ENCODE assay signal across 16 cellular contexts in the genomic region with DNA sequence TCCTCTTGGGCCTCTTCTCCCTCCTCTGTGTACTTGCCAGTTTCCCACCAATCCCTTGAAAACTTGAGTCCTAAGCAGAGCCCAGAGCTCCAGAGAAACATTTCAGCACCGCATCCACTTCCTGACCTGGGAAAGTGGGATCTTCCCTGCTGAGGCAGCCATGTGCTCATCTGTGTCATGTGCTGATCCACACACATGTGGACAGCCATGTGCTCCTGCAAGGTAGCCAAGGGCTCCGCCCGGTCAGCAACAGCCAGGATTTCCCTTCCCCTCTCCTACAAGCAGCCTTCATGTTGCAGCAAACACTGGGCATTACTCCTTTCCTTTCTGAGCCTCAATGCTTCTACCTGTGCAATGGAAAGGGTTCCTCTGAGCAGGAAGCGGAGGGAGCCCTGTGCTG. TPM values are rescaled to one million over a fixed set of nuclear protein-coding genes. Genes with fewer than 3 reads are reported as not detected.
A peak's percentile ranks its signal among the peaks of the same experiment; 100 is the strongest.
DNase-seq lines count a peak whose midpoint lies in the region; ATAC-seq and TF ChIP-seq lines count a peak whose summit lies in the region.
"Had no signal": no experiment of that assay in that cellular context is flagged by ENCODE, and none has a peak within 500 bp of the region (broad histone marks: within the 10 kb centered on the region; RNA-seq: fewer than 3 reads in every experiment).

No MANE protein-coding gene starts in this region.

- intact Hi-C loops in breast epithelium (cut with DNase I; ENCODE audit: low total_unique reads), result loop anchor here (10.0 kb wide), 1 partner anchor 50 kb away; no protein-coding TSS in a partner anchor
- intact Hi-C loops in lower lobe of right lung (cut with DNase I), result no loop called here
- intact Hi-C loops in prostate gland (cut with DNase I), result loop anchor here (5.0 kb wide), 1 partner anchor 188 kb away; no protein-coding TSS in a partner anchor

- WGBS in prostate gland, result 90% methylated on average over 4 of the region's 4 CpGs

- H3K27ac Mint-ChIP-seq in stimulated activated naive B cell treated with anti-CD40 and anti-IgM and Interleukin-4, amounts not matched to agents 10 μg/mL and 1 μg/mL and 100 μg/mL, for 72 hours, result peak overlapping the region; percentile 59
- H3K27ac Mint-ChIP-seq: activated CD4-positive, alpha-beta memory T cell treated with anti-CD3 and anti-CD28 coated beads, Interleukin-2, amount 10 ng/mL, durations not matched to agents 7 days and 5 days; GM23338; naive thymus-derived CD8-positive, alpha-beta T cell; T-helper 2 cell treated with Interferon-gamma antibody and Interleukin-4, amounts not matched to agents 5 μg/mL and 100 μg/mL, for 36 hours had no signal

- H3K36me3 Mint-ChIP-seq in stimulated activated naive B cell treated with anti-CD40 and anti-IgM and Interleukin-4, amounts not matched to agents 10 μg/mL and 1 μg/mL and 100 μg/mL, for 72 hours, result no peaks in the 10 kb centered on the region

- H3K36me3 ChIP-seq in HEK293 (ENCODE audit: control insufficient read depth in 2 of 2, insufficient read depth in 1 of 2, low read length in 2 of 2), result no peaks in the 10 kb centered on the region
- no peaks in the 10 kb centered on the region for H3K36me3 ChIP-seq in breast epithelium
- no peaks in the 10 kb centered on the region for H3K36me3 ChIP-seq in lower lobe of right lung
- H3K36me3 ChIP-seq in SJCRH30, result no peaks in the 10 kb centered on the region
- H3K36me3 ChIP-seq in prostate gland, result no peaks in the 10 kb centered on the region
- H3K36me3 ChIP-seq: BE2C had no signal

- peak in 1 of 2 donors; percentile 32 for DNase-seq in breast epithelium (ENCODE audit: low spot score in 2 of 2)
- DNase-seq in lower lobe of right lung, result no peak
- no peak for DNase-seq in stimulated activated naive B cell treated with anti-CD40 and anti-IgM and Interleukin-4, amounts not matched to agents 10 μg/mL and 1 μg/mL and 100 μg/mL, for 72 hours
- no peak for DNase-seq in SJCRH30
- DNase-seq in DMS153 treated with DMSO at 0.1 percent for 48 hours (lab: John Stamatoyannopoulos, UW; ENCODE audit: unreplicated experiment), result no peak
- DNase-seq in retina, result no peak
- DNase-seq in prostate gland (ENCODE audit: low spot score), result no peak
- DNase-seq: activated CD4-positive, alpha-beta memory T cell treated with anti-CD3 and anti-CD28 coated beads, Interleukin-2, amount 10 ng/mL, durations not matched to agents 7 days and 5 days; activated gamma-delta T cell; BE2C; EL; naive thymus-derived CD8-positive, alpha-beta T cell; stimulated activated CD4-positive, alpha-beta T cell treated with anti-CD3 and anti-CD28 coated beads, Interleukin-12 subunit alpha, Interleukin-12 subunit beta, amount 100 ng/mL, for 4 hours had no signal

- CTCF ChIA-PET in HEK293 (lab: Yijun Ruan, JAX), result interaction anchor here (0.7 to 1.6 kb wide), 3 partner anchors 54 to 138 kb away, joined by 3 to 10 read pairs (median 4); no protein-coding TSS in a partner anchor

- peaks cover 33 to 36% of the 10 kb centered on the region in 2 donors for H3K27me3 Mint-ChIP-seq in stimulated activated naive B cell treated with anti-CD40 and anti-IgM and Interleukin-4, amounts not matched to agents 10 μg/mL and 1 μg/mL and 100 μg/mL, for 72 hours

- TF ChIP-seq POLR2A in breast epithelium (IDR thresholded peaks at IDR 0.05) (no peak), prostate gland (IDR thresholded peaks at IDR 0.05) (no peak)

- no peak overlapping the region for H3K4me3 Mint-ChIP-seq in stimulated activated naive B cell treated with anti-CD40 and anti-IgM and Interleukin-4, amounts not matched to agents 10 μg/mL and 1 μg/mL and 100 μg/mL, for 72 hours
- H3K4me3 Mint-ChIP-seq: activated CD4-positive, alpha-beta memory T cell treated with anti-CD3 and anti-CD28 coated beads, Interleukin-2, amount 10 ng/mL, durations not matched to agents 7 days and 5 days; GM23338; naive thymus-derived CD8-positive, alpha-beta T cell; T-helper 2 cell treated with Interferon-gamma antibody and Interleukin-4, amounts not matched to agents 5 μg/mL and 100 μg/mL, for 36 hours had no signal

- no peaks in the 10 kb centered on the region for H3K4me1 ChIP-seq in HEK293 (ENCODE audit: control insufficient read depth, insufficient read depth, low read length)
- no peaks in the 10 kb centered on the region for H3K4me1 ChIP-seq in breast epithelium
- H3K4me1 ChIP-seq in lower lobe of right lung, result peaks cover 19% of the 10 kb centered on the region
- peaks cover 8% of the 10 kb centered on the region for H3K4me1 ChIP-seq in SJCRH30
- peaks cover 3% of the 10 kb centered on the region for H3K4me1 ChIP-seq in prostate gland (replicated peaks)

- POLR2A ChIA-PET in HEK293 (lab: Yijun Ruan, JAX), result no interaction called here

- ATAC-seq in lower lobe of right lung, result no peak
- ATAC-seq in stimulated activated naive B cell treated with anti-CD40 and anti-IgM and Interleukin-4, amounts not matched to agents 10 μg/mL and 1 μg/mL and 100 μg/mL, for 72 hours (replicated peaks), result no peak
- ATAC-seq: GM23338; naive thymus-derived CD8-positive, alpha-beta T cell had no signal

- no peaks in the 10 kb centered on the region for H3K9me3 ChIP-seq in HEK293 (ENCODE audit: control insufficient read depth, insufficient read depth, low read depth, low read length)
- H3K9me3 ChIP-seq in breast epithelium, result no peaks in the 10 kb centered on the region
- H3K9me3 ChIP-seq in lower lobe of right lung, result no peaks in the 10 kb centered on the region
- H3K9me3 ChIP-seq in SJCRH30 (replicated peaks), result no peaks in the 10 kb centered on the region
- H3K9me3 ChIP-seq in prostate gland, result no peaks in the 10 kb centered on the region
- H3K9me3 ChIP-seq: BE2C had no signal

- TF ChIP-seq CTCF in HEK293 (tag by site-specific recombination; IDR thresholded peaks at IDR 0.05) (no peak), breast epithelium (IDR thresholded peaks at IDR 0.05) (no peak), lower lobe of right lung (IDR thresholded peaks at IDR 0.05) (no peak), prostate gland (IDR thresholded peaks at IDR 0.05) (no peak)

- H3K27me3 ChIP-seq in breast epithelium (peaks cover 0 to 10% of the 10 kb centered on the region in 2 donors), lower lobe of right lung (ENCODE audit: low read depth) (peaks cover 23% of the 10 kb centered on the region), SJCRH30 (no peaks in the 10 kb centered on the region), prostate gland (replicated peaks; ENCODE audit: insufficient read depth) (peaks cover 8% of the 10 kb centered on the region)
- H3K27me3 ChIP-seq: BE2C had no signal

- no peaks in the 10 kb centered on the region for H3K9me3 Mint-ChIP-seq in stimulated activated naive B cell treated with anti-CD40 and anti-IgM and Interleukin-4, amounts not matched to agents 10 μg/mL and 1 μg/mL and 100 μg/mL, for 72 hours
- H3K9me3 Mint-ChIP-seq: activated CD4-positive, alpha-beta memory T cell treated with anti-CD3 and anti-CD28 coated beads, Interleukin-2, amount 10 ng/mL, durations not matched to agents 7 days and 5 days; GM23338; naive thymus-derived CD8-positive, alpha-beta T cell; T-helper 2 cell treated with Interferon-gamma antibody and Interleukin-4, amounts not matched to agents 5 μg/mL and 100 μg/mL, for 36 hours had no signal

- H3K4me1 Mint-ChIP-seq in stimulated activated naive B cell treated with anti-CD40 and anti-IgM and Interleukin-4, amounts not matched to agents 10 μg/mL and 1 μg/mL and 100 μg/mL, for 72 hours, result peaks cover 14 to 29% of the 10 kb centered on the region in 2 donors

- H3K27ac ChIP-seq in HEK293 (ENCODE audit: extremely low read depth, low read depth, low read length) (no peak overlapping the region), breast epithelium (peak overlapping the region; percentile 71 to 84), lower lobe of right lung (peak overlapping the region; percentile 36), SJCRH30 (no peak overlapping the region), prostate gland (no peak overlapping the region)

- H3K4me3 ChIP-seq in HEK293 (ENCODE audit: low read depth, low read length) (no peak overlapping the region), breast epithelium (no peak overlapping the region), lower lobe of right lung (no peak overlapping the region), SJCRH30 (no peak overlapping the region), prostate gland (no peak overlapping the region)
- H3K4me3 ChIP-seq: GM23338 had no signal

TF ChIP-seq in HEK293, 187 proteins besides CTCF, POLR2A, EP300 and RAD21:
- TF ChIP-seq ZNF843 (tag by site-specific recombination; IDR thresholded peaks at IDR 0.05), result no peak
- peak; percentile 40; the same call in 1 of the 2 replicates for TF ChIP-seq ZBTB17 (tag by site-specific recombination; IDR thresholded peaks at IDR 0.05)
- TF ChIP-seq ZNF426 (tag by site-specific recombination; IDR thresholded peaks at IDR 0.05), result no peak
- no peak for TF ChIP-seq ZNF394 (tag by site-specific recombination; IDR thresholded peaks at IDR 0.05; ENCODE audit: borderline replicate concordance)

RNA-seq across cellular contexts. Expression of gene CDX1, which starts 1.9 kb away (rescaled TPM):
- total RNA-seq in breast epithelium (1 to 10 TPM in 1 of 3 donors, not detected in 2; 1.3 TPM), lower lobe of right lung (not detected), prostate gland (1 to 10 TPM in 1 of 2 donors, not detected in 1; 3.2 TPM)
- total RNA-seq in SJCRH30 (2014; rRNA removed; shearing (Covaris generic)), result not detected in 2 replicates
- total RNA-seq: activated CD4-positive, alpha-beta memory T cell treated with anti-CD3 and anti-CD28 coated beads, Interleukin-2, amount 10 ng/mL, durations not matched to agents 7 days and 5 days; GM23338; naive thymus-derived CD8-positive, alpha-beta T cell had no signal

RNA-seq across cellular contexts. Expression of gene PDGFRB, which starts 9.0 kb away (rescaled TPM):
- total RNA-seq in breast epithelium (100 to 1,000 TPM in 2 of 3 donors, 10 to 100 TPM in 1; 53.7 to 243 (median 146) TPM), lower lobe of right lung (89.3 TPM), prostate gland (100 to 1,000 TPM in 1 of 2 donors, 10 to 100 TPM in 1; 14.5 to 161 TPM)
- total RNA-seq in SJCRH30 (2014; rRNA removed; shearing (Covaris generic)), result 4.7 and 7.2 TPM in 2 replicates

RNA-seq across cellular contexts. Expression of gene SLC6A7, which starts 25.2 kb away (rescaled TPM):
- under 1 TPM in 2 of 3 donors, not detected in 1; 0.15 to 0.16 TPM for total RNA-seq in breast epithelium
- not detected for total RNA-seq in lower lobe of right lung
- total RNA-seq in SJCRH30 (2014; rRNA removed; shearing (Covaris generic)), result not detected in 2 replicates
- total RNA-seq in prostate gland, result not detected
- total RNA-seq: activated CD4-positive, alpha-beta memory T cell treated with anti-CD3 and anti-CD28 coated beads, Interleukin-2, amount 10 ng/mL, durations not matched to agents 7 days and 5 days; GM23338; naive thymus-derived CD8-positive, alpha-beta T cell had no signal

Comparison
In these comparisons a context has a peak if more than half of its experiments do, and no peak if none do; other contexts are left out.
1. H3K27ac ChIP-seq: peak in breast epithelium (2 of 2) and lower lobe of right lung (single experiment); none in HEK293 (single experiment), SJCRH30 (single experiment) and prostate gland (0 of 2).